8 cellular contexts compared by ENCODE assay signal in genomic region chr10:75589895-75590654, GRCh38.
"Had no signal": no experiment of that assay in that cellular context is flagged by ENCODE, and none has a peak within 500 bp of the region (broad histone marks: within the 10 kb centered on the region; RNA-seq: fewer than 3 reads in every experiment).

No MANE protein-coding gene starts in this region.

- H3K4me3 Mint-ChIP-seq: IgD-negative memory B cell had no signal

- H3K4me3 ChIP-seq: K562 had no signal

- H3K4me2 ChIP-seq: KMS-11 had no signal

- ATAC-seq: K562 had no signal

- H3K27ac Mint-ChIP-seq: IgD-negative memory B cell had no signal

- H3K27ac ChIP-seq: HL-60, KMS-11 had no signal

- H3K36me3 Mint-ChIP-seq: IgD-negative memory B cell had no signal

- FAIRE-seq: HTR-8/SVneo, K562 had no signal

- DNase-seq: IMR-90, KBM-7, KG1 had no signal

- H3K9ac ChIP-seq: KMS-11 had no signal
